In genomic region chr11:19929655-19930054, GRCh38 we compare ENCODE assay signal across 19 cellular contexts.
DNase-seq lines count a peak whose midpoint lies in the region; ATAC-seq and TF ChIP-seq lines count a peak whose summit lies in the region.
"Had no signal": no experiment of that assay in that cellular context is flagged by ENCODE, and none has a peak within 500 bp of the region (broad histone marks: within the 10 kb centered on the region; RNA-seq: fewer than 3 reads in every experiment).

No MANE protein-coding gene starts in this region.

- H3K36me3 Mint-ChIP-seq in natural killer cell treated with Interleukin-12 subunit alpha and Interleukin-12 subunit beta and Interleukin-15 and Interleukin-18, amount 100 ng/mL, for 72 hours = no peaks in the 10 kb centered on the region
- no peaks in the 10 kb centered on the region for H3K36me3 Mint-ChIP-seq in effector memory CD8-positive, alpha-beta T cell (ENCODE audit: insufficient read depth)
- H3K36me3 Mint-ChIP-seq: activated CD4-positive, alpha-beta memory T cell treated with anti-CD3 and anti-CD28 coated beads for 36 hours; activated naive CD4-positive, alpha-beta T cell treated with anti-CD3 and anti-CD28 coated beads, Interleukin-2, amount 10 ng/mL, durations not matched to agents 7 days and 5 days; CD8-positive, alpha-beta memory T cell had no signal

- no peaks in the 10 kb centered on the region for H3K4me1 Mint-ChIP-seq in natural killer cell treated with Interleukin-12 subunit alpha and Interleukin-12 subunit beta and Interleukin-15 and Interleukin-18, amount 100 ng/mL, for 72 hours (ENCODE audit: low read depth in 2 of 2)
- H3K4me1 Mint-ChIP-seq in effector memory CD8-positive, alpha-beta T cell (ENCODE audit: low read depth in 2 of 2) = no peaks in the 10 kb centered on the region
- H3K4me1 Mint-ChIP-seq: activated naive CD4-positive, alpha-beta T cell treated with anti-CD3 and anti-CD28 coated beads, Interleukin-2, amount 10 ng/mL, durations not matched to agents 7 days and 5 days; CD8-positive, alpha-beta memory T cell had no signal

- no peaks in the 10 kb centered on the region for H3K9me3 ChIP-seq in GM23248 (ENCODE audit: low read depth)
- no peaks in the 10 kb centered on the region for H3K9me3 ChIP-seq in stomach smooth muscle (ENCODE audit: control insufficient read depth in 2 of 2, low read length in 2 of 2)
- H3K9me3 ChIP-seq in breast epithelium = no peaks in the 10 kb centered on the region

- H4K20me1 ChIP-seq in GM23248 (ENCODE audit: insufficient read depth) = no peaks in the 10 kb centered on the region

- intact Hi-C loops in breast epithelium (cut with DNase I; ENCODE audit: low total_unique reads) = no loop called here

- TF ChIP-seq POLR2A in breast epithelium (IDR thresholded peaks at IDR 0.05) = no peak

- H3K4me3 Mint-ChIP-seq in natural killer cell treated with Interleukin-12 subunit alpha and Interleukin-12 subunit beta and Interleukin-15 and Interleukin-18, amount 100 ng/mL, for 72 hours = no peak overlapping the region
- H3K4me3 Mint-ChIP-seq in effector memory CD8-positive, alpha-beta T cell = no peak overlapping the region
- H3K4me3 Mint-ChIP-seq: activated CD4-positive, alpha-beta memory T cell treated with anti-CD3 and anti-CD28 coated beads for 36 hours; activated naive CD4-positive, alpha-beta T cell treated with anti-CD3 and anti-CD28 coated beads, Interleukin-2, amount 10 ng/mL, durations not matched to agents 7 days and 5 days; CD8-positive, alpha-beta memory T cell had no signal

- H3K4me1 ChIP-seq in GM23248 (ENCODE audit: insufficient read depth) = peaks cover 43% of the 10 kb centered on the region
- H3K4me1 ChIP-seq in stomach smooth muscle (ENCODE audit: control insufficient read depth, insufficient read depth, low read length) = peaks cover 55% of the 10 kb centered on the region
- peaks cover 0 to 5% of the 10 kb centered on the region in 2 donors for H3K4me1 ChIP-seq in breast epithelium

- H3K4me3 ChIP-seq in GM23248 (no peak overlapping the region), stomach smooth muscle (ENCODE audit: low read length in 2 of 2) (no peak overlapping the region), breast epithelium (no peak overlapping the region)

- H3K36me3 ChIP-seq in GM23248 (ENCODE audit: low read depth) = no peaks in the 10 kb centered on the region
- H3K36me3 ChIP-seq in stomach smooth muscle (ENCODE audit: control insufficient read depth in 2 of 2, insufficient read depth in 2 of 2, low read length in 2 of 2) = peaks cover 16 to 18% of the 10 kb centered on the region in 2 donors
- no peaks in the 10 kb centered on the region for H3K36me3 ChIP-seq in breast epithelium

- no peak overlapping the region for H3K27ac Mint-ChIP-seq in natural killer cell treated with Interleukin-12 subunit alpha and Interleukin-12 subunit beta and Interleukin-15 and Interleukin-18, amount 100 ng/mL, for 72 hours
- H3K27ac Mint-ChIP-seq in effector memory CD8-positive, alpha-beta T cell = no peak overlapping the region
- H3K27ac Mint-ChIP-seq: activated CD4-positive, alpha-beta memory T cell treated with anti-CD3 and anti-CD28 coated beads for 36 hours; activated naive CD4-positive, alpha-beta T cell treated with anti-CD3 and anti-CD28 coated beads, Interleukin-2, amount 10 ng/mL, durations not matched to agents 7 days and 5 days; CD8-positive, alpha-beta memory T cell; progenitor cell of endocrine pancreas had no signal

- ATAC-seq in SK-N-SH treated with all-trans-retinoic acid at 6 μM for 48 hours (peak; percentile 9; the same call in 1 of the 3 replicates), HG02571 (IDR thresholded peaks at IDR 0.05; ENCODE audit: unreplicated experiment) (no peak)
- ATAC-seq in natural killer cell treated with Interleukin-12 subunit alpha and Interleukin-12 subunit beta and Interleukin-15 and Interleukin-18, amount 100 ng/mL, for 72 hours = no peak
- no peak for ATAC-seq in effector memory CD8-positive, alpha-beta T cell (replicated peaks)
- ATAC-seq: Right ventricle myocardium inferior had no signal

- peak overlapping the region; percentile 17 for H3K4me2 ChIP-seq in GM23248 (ENCODE audit: unreplicated experiment)
- H3K4me2 ChIP-seq: KMS-11 had no signal

- no peak for TF ChIP-seq CTCF in breast epithelium (IDR thresholded peaks at IDR 0.05)

- H2AFZ ChIP-seq in GM23248 = no peak overlapping the region

- H3F3A ChIP-seq in GM23248 (ENCODE audit: insufficient read depth) = peaks cover 33% of the 10 kb centered on the region

- in situ Hi-C loops in GM23248 (cut with MboI) = loop anchor here (25.0 kb wide), 1 partner anchor 408 kb away; no protein-coding TSS in a partner anchor

- H3K27me3 ChIP-seq in GM23248 (replicated peaks; ENCODE audit: insufficient read depth) (no peaks in the 10 kb centered on the region), stomach smooth muscle (ENCODE audit: control insufficient read depth in 1 of 2, insufficient read depth in 2 of 2, low read length in 2 of 2) (no peaks in the 10 kb centered on the region), breast epithelium (no peaks in the 10 kb centered on the region)

- H3K9ac ChIP-seq in GM23248 (no peak overlapping the region), stomach smooth muscle (ENCODE audit: low read length in 2 of 2) (no peak overlapping the region)
- H3K9ac ChIP-seq: KMS-11 had no signal

- H3K9me2 ChIP-seq in GM23248 (ENCODE audit: insufficient read depth) = no peaks in the 10 kb centered on the region

- peaks cover 2 to 14% of the 10 kb centered on the region in 2 donors for H3K27me3 Mint-ChIP-seq in natural killer cell treated with Interleukin-12 subunit alpha and Interleukin-12 subunit beta and Interleukin-15 and Interleukin-18, amount 100 ng/mL, for 72 hours
- H3K27me3 Mint-ChIP-seq in effector memory CD8-positive, alpha-beta T cell = peaks cover 6 to 11% of the 10 kb centered on the region in 2 donors
- H3K27me3 Mint-ChIP-seq: activated CD4-positive, alpha-beta memory T cell treated with anti-CD3 and anti-CD28 coated beads for 36 hours; progenitor cell of endocrine pancreas had no signal

- 73 to 80% methylated on average over 2 of the region's 2 CpGs for WGBS in GM23248 (ENCODE audit: low coverage in 1 of 2, low lambda C conversion rate in 2 of 2, missing lambda C conversion rate in 2 of 2), 2 experiments

- peak; percentile 73 for DNase-seq in GM23248
- peak; percentile 61 for DNase-seq in kidney glomerular epithelial cell (lab: John Stamatoyannopoulos, UW)
- DNase-seq in natural killer cell treated with Interleukin-12 subunit alpha and Interleukin-12 subunit beta and Interleukin-15 and Interleukin-18, amount 100 ng/mL, for 72 hours (ENCODE audit: low spot score) = no peak
- no peak for DNase-seq in breast epithelium (ENCODE audit: low spot score in 2 of 2)
- no peak for DNase-seq in effector memory CD8-positive, alpha-beta T cell
- DNase-seq: activated CD4-positive, alpha-beta memory T cell treated with anti-CD3 and anti-CD28 coated beads for 36 hours; activated naive CD4-positive, alpha-beta T cell treated with anti-CD3 and anti-CD28 coated beads, Interleukin-2, amount 10 ng/mL, durations not matched to agents 7 days and 5 days; activated T-cell treated with anti-CD3 and anti-CD28 coated beads, Interleukin-2, amount 50 U/mL, for 1 hour; CD8-positive, alpha-beta memory T cell; NCI-H1048; NCI-H2081; NCI-H510A; stimulated activated CD4-positive, alpha-beta T cell treated with anti-CD3 and anti-CD28 coated beads, Interleukin-4, amount 100 ng/mL, for 24 hours had no signal

- H3K9me3 Mint-ChIP-seq in natural killer cell treated with Interleukin-12 subunit alpha and Interleukin-12 subunit beta and Interleukin-15 and Interleukin-18, amount 100 ng/mL, for 72 hours = no peaks in the 10 kb centered on the region
- H3K9me3 Mint-ChIP-seq in effector memory CD8-positive, alpha-beta T cell = no peaks in the 10 kb centered on the region
- H3K9me3 Mint-ChIP-seq: activated CD4-positive, alpha-beta memory T cell treated with anti-CD3 and anti-CD28 coated beads for 36 hours; activated naive CD4-positive, alpha-beta T cell treated with anti-CD3 and anti-CD28 coated beads, Interleukin-2, amount 10 ng/mL, durations not matched to agents 7 days and 5 days; CD8-positive, alpha-beta memory T cell had no signal

- H3K27ac ChIP-seq in GM23248 (peak overlapping the region; percentile 22), stomach smooth muscle (ENCODE audit: low read length) (peak overlapping the region; percentile 41), breast epithelium (no peak overlapping the region)
- H3K27ac ChIP-seq: KMS-11 had no signal

- peaks cover 55% of the 10 kb centered on the region for H3K79me2 ChIP-seq in GM23248 (ENCODE audit: insufficient read depth)

TF ChIP-seq in SK-N-SH treated with all-trans-retinoic acid at 6 μM for 48 hours, 23 proteins besides CTCF, POLR2A, EP300 and RAD21:
- TF ChIP-seq CSDC2 (CRISPR knock-in tag; IDR thresholded peaks at IDR 0.05) (0 out of 2 replicates have a peak, but pooled peaks have one; percentile 35), TSHZ2 (CRISPR knock-in tag; IDR thresholded peaks at IDR 0.05) (no peak)

Comparison
In these comparisons a context has a peak if more than half of its experiments do, and no peak if none do; other contexts are left out.
1. DNase-seq: peak in GM23248 (single experiment) and kidney glomerular epithelial cell (single experiment); none in natural killer cell treated with Interleukin-12 subunit alpha and Interleukin-12 subunit beta and Interleukin-15 and Interleukin-18, amount 100 ng/mL, for 72 hours (single experiment), breast epithelium (0 of 2) and effector memory CD8-positive, alpha-beta T cell (0 of 3).
2. H3K27ac ChIP-seq: peak in GM23248 (single experiment) and stomach smooth muscle (single experiment); none in breast epithelium (0 of 2).